In genomic region chrX:435536-436122, GRCh38 we compare ENCODE assay signal across 25 cellular contexts. TPM values are rescaled to one million over a fixed set of nuclear protein-coding genes. Genes with fewer than 3 reads are reported as not detected.
DNase-seq lines count a peak whose midpoint lies in the region; ATAC-seq, FAIRE-seq and TF ChIP-seq lines count a peak whose summit lies in the region.
"Had no signal": no experiment of that assay in that cellular context is flagged by ENCODE, and none has a peak within 500 bp of the region (broad histone marks: within the 10 kb centered on the region; RNA-seq: fewer than 3 reads in every experiment).

No MANE protein-coding gene starts in this region.

- H3K4me3 ChIP-seq in RWPE2 (ENCODE audit: severe bottlenecking) (no peak overlapping the region), kidney (ENCODE audit: low read length in 2 of 2) (no peak overlapping the region)
- H3K4me3 ChIP-seq: GM12878, GM23248, Peyer's patch, SJCRH30 had no signal

- no peaks in the 10 kb centered on the region for H3K4me1 Mint-ChIP-seq in CD4-positive, alpha-beta T cell (ENCODE audit: low read depth)
- H3K4me1 Mint-ChIP-seq: B cell had no signal

- ATAC-seq in RWPE2 (ENCODE audit: low read depth) (0 out of 3 replicates have a peak, but pooled peaks have one; percentile 12), sciatic nerve (no peak)
- ATAC-seq in CD4-positive, alpha-beta T cell (ENCODE audit: poor library complexity) = no peak
- ATAC-seq: GM12878, HCT116 had no signal

- peaks cover 11% of the 10 kb centered on the region for H3K27me3 Mint-ChIP-seq in CD4-positive, alpha-beta T cell
- H3K27me3 Mint-ChIP-seq: IgD-negative memory B cell had no signal

- no peak for TF ChIP-seq CTCF in RWPE2 (IDR thresholded peaks at IDR 0.05; ENCODE audit: poor library complexity, severe bottlenecking)
- TF ChIP-seq CTCF in kidney (IDR thresholded peaks at IDR 0.05; ENCODE audit: borderline replicate concordance, extremely low read depth, insufficient read depth) = no peak
- no peak for TF ChIP-seq CTCF in CD4-positive, alpha-beta T cell (IDR thresholded peaks at IDR 0.05)

- H3K27ac ChIP-seq in RWPE2 (ENCODE audit: poor library complexity, severe bottlenecking) (no peak overlapping the region), kidney (ENCODE audit: low read depth in 2 of 2, low read length in 2 of 2) (no peak overlapping the region)
- H3K27ac ChIP-seq in CD4-positive, alpha-beta T cell (ENCODE audit: low read depth, low read length) = no peak overlapping the region
- H3K27ac ChIP-seq: GM23248, Peyer's patch, SJCRH30 had no signal

- H3K36me3 Mint-ChIP-seq in CD4-positive, alpha-beta T cell (ENCODE audit: low read depth) = no peaks in the 10 kb centered on the region
- H3K36me3 Mint-ChIP-seq: CD14-positive monocyte had no signal

- H3K4me1 ChIP-seq in RWPE2 (ENCODE audit: insufficient read depth, poor library complexity, severe bottlenecking) = no peaks in the 10 kb centered on the region
- no peaks in the 10 kb centered on the region for H3K4me1 ChIP-seq in kidney (ENCODE audit: control insufficient read depth in 1 of 2, insufficient read depth in 1 of 2, low read depth in 1 of 2, low read length in 2 of 2)
- H3K4me1 ChIP-seq: Peyer's patch, SJCRH30 had no signal

- H3K9ac ChIP-seq in kidney (ENCODE audit: low read length in 2 of 2) = no peak overlapping the region
- H3K9ac ChIP-seq: GM23248 had no signal

- FAIRE-seq in kidney (lab: Jason Lieb, UNC) = no peak
- FAIRE-seq: A204.1, GM12878, HTR-8/SVneo had no signal

- peaks cover 2% of the 10 kb centered on the region for H3K9me3 Mint-ChIP-seq in CD4-positive, alpha-beta T cell

- H3K36me3 ChIP-seq in RWPE2 (ENCODE audit: low read depth) (no peaks in the 10 kb centered on the region), kidney (ENCODE audit: control insufficient read depth in 1 of 2, insufficient read depth in 2 of 2, low read length in 2 of 2) (no peaks in the 10 kb centered on the region)
- H3K36me3 ChIP-seq: Peyer's patch, SJCRH30 had no signal

- H3K4me3 Mint-ChIP-seq in CD4-positive, alpha-beta T cell = no peak overlapping the region
- H3K4me3 Mint-ChIP-seq: B cell, CD14-positive monocyte had no signal

- H3K27me3 ChIP-seq in RWPE2 (ENCODE audit: insufficient read depth, poor library complexity, severe bottlenecking) = no peaks in the 10 kb centered on the region
- H3K27me3 ChIP-seq in CD4-positive, alpha-beta T cell (ENCODE audit: control insufficient read depth, insufficient read depth, low read length) = no peaks in the 10 kb centered on the region
- H3K27me3 ChIP-seq: Peyer's patch, SJCRH30 had no signal

- intact Hi-C loops in kidney (cut with DNase I) = no loop called here
- intact Hi-C loops in sciatic nerve (cut with DNase I) = no loop called here
- intact Hi-C loops in CD4-positive, alpha-beta T cell (cut with DNase I, micrococcal nuclease) = no loop called here

- CTCF ChIA-PET in CD4-positive, alpha-beta T cell (lab: Charles Lee) = no interaction called here

- no peak overlapping the region for H3K27ac Mint-ChIP-seq in CD4-positive, alpha-beta T cell
- H3K27ac Mint-ChIP-seq: B cell, CD14-positive monocyte, IgD-negative memory B cell had no signal

- POLR2A ChIA-PET in CD4-positive, alpha-beta T cell (lab: Charles Lee) = no interaction called here

- DNase-seq in D341Med (ENCODE audit: low spot score) = peak; percentile 37
- no peak for DNase-seq in RWPE2 (ENCODE audit: low spot score)
- DNase-seq in kidney = peak; percentile 41
- DNase-seq in sciatic nerve (ENCODE audit: low spot score) = peak; percentile 43
- no peak for DNase-seq in CD4-positive, alpha-beta T cell
- no peak for DNase-seq in medulla oblongata (ENCODE audit: extremely low spot score)
- DNase-seq in NCI-H82 (lab: John Stamatoyannopoulos, UW) = no peak
- DNase-seq in HuH-7 (ENCODE audit: low spot score) = no peak
- DNase-seq: DMS79, GM23248, NCI-H1105, NCI-H146, NCI-H2029, NCI-H2227 treated with DMSO at 0.1 percent for 48 hours, NCI-H510A, NCI-H748 treated with DMSO at 0.1 percent for 48 hours, Peyer's patch, SJCRH30 had no signal

- peaks cover 6% of the 10 kb centered on the region for H3K9me3 ChIP-seq in RWPE2 (ENCODE audit: severe bottlenecking)
- no peaks in the 10 kb centered on the region for H3K9me3 ChIP-seq in kidney (ENCODE audit: control insufficient read depth in 1 of 2, low read length in 2 of 2)
- H3K9me3 ChIP-seq in CD4-positive, alpha-beta T cell (ENCODE audit: control insufficient read depth, low read length) = no peaks in the 10 kb centered on the region
- H3K9me3 ChIP-seq: Peyer's patch, SJCRH30 had no signal

RNA-seq across cellular contexts. Expression of gene PPP2R3B, which starts 48.9 kb away (rescaled TPM):
- total RNA-seq in kidney (14.4 TPM), sciatic nerve (35.4 TPM)
- polyA plus RNA-seq in kidney (ENCODE audit: insufficient read depth, low read depth, low replicate concordance) = 14.1 TPM
- total RNA-seq in CD4-positive, alpha-beta T cell = 10 to 100 TPM; 12.1 to 14.0 TPM

Comparison
In these comparisons a context has a peak if more than half of its experiments do, and no peak if none do; other contexts are left out.
1. DNase-seq: peak in D341Med (single experiment), kidney (single experiment) and sciatic nerve (single experiment); none in RWPE2 (single experiment), CD4-positive, alpha-beta T cell (0 of 10), medulla oblongata (single experiment), NCI-H82 (single experiment) and HuH-7 (single experiment).